In genomic region chr11:16891964-16892363, GRCh38 we compare ENCODE assay signal across 17 cellular contexts.
DNase-seq lines count a peak whose midpoint lies in the region; ATAC-seq and TF ChIP-seq lines count a peak whose summit lies in the region.
"Had no signal": no experiment of that assay in that cellular context is flagged by ENCODE, and none has a peak within 500 bp of the region (broad histone marks: within the 10 kb centered on the region; RNA-seq: fewer than 3 reads in every experiment).

No MANE protein-coding gene starts in this region.

- H3K4me1 ChIP-seq in colonic mucosa (no peaks in the 10 kb centered on the region), mucosa of descending colon (ENCODE audit: low read depth) (peaks cover 4% of the 10 kb centered on the region)

- no peak for TF ChIP-seq CTCF in colonic mucosa (IDR thresholded peaks at IDR 0.05)
- TF ChIP-seq CTCF in mucosa of descending colon (IDR thresholded peaks at IDR 0.05), result no peak

- H3K36me3 ChIP-seq in colonic mucosa, result no peaks in the 10 kb centered on the region
- no peaks in the 10 kb centered on the region for H3K36me3 ChIP-seq in mucosa of descending colon (ENCODE audit: low read depth)
- H3K36me3 ChIP-seq: esophagus muscularis mucosa had no signal

- peak overlapping the region; percentile 12 for H3K27ac ChIP-seq in colonic mucosa
- H3K27ac ChIP-seq: esophagus muscularis mucosa had no signal

- no peaks in the 10 kb centered on the region for H3K27me3 ChIP-seq in colonic mucosa
- H3K27me3 ChIP-seq: esophagus muscularis mucosa had no signal

- in situ Hi-C loops in Caki2 (cut with HindIII; ENCODE audit: low pct_unique_long_range_greater_than_20kb, low sequenced_read_pairs), result no loop called here

- H3K9me3 ChIP-seq in colonic mucosa (no peaks in the 10 kb centered on the region), mucosa of descending colon (peaks cover 3% of the 10 kb centered on the region)

- ATAC-seq in mucosa of descending colon, result peak; percentile 31
- no peak for ATAC-seq in GM21367 (IDR thresholded peaks at IDR 0.05; ENCODE audit: unreplicated experiment)
- ATAC-seq: stimulated activated effector memory CD8-positive, alpha-beta T cell treated with anti-CD3 and anti-CD28 coated beads, Interleukin-12 subunit alpha, Interleukin-12 subunit beta, amount 100 ng/mL, for 72 hours had no signal

- peak; percentile 70 for DNase-seq in Caki2 (ENCODE audit: low read depth)
- DNase-seq in NCI-H226, result peak; percentile 98
- no peak for DNase-seq in colonic mucosa
- no peak for DNase-seq in mucosa of descending colon
- no peak for DNase-seq in amygdala (lab: John Stamatoyannopoulos, UW)
- DNase-seq in cerebellar nuclear complex (lab: John Stamatoyannopoulos, UW), result no peak
- DNase-seq in anterior cingulate cortex (lab: John Stamatoyannopoulos, UW), result no peak
- DNase-seq: activated CD4-positive, alpha-beta T cell treated with anti-CD3 and anti-CD28 coated beads, Interleukin-2, amount 10 ng/mL, durations not matched to agents 24 days and 14 days; GF-D8; immature natural killer cell; naive B cell; NCI-H1105; stimulated activated CD4-positive, alpha-beta T cell treated with anti-CD3 and anti-CD28 coated beads, Interleukin-4, amount 100 ng/mL, for 1 hour; T-helper 2 cell had no signal

- intact Hi-C loops in colonic mucosa (cut with DNase I) (no loop called here), mucosa of descending colon (cut with DNase I, micrococcal nuclease) (no loop called here)

- no peak overlapping the region for H3K9ac ChIP-seq in colonic mucosa (ENCODE audit: low read depth in 2 of 2, low read length in 2 of 2)

- no peak overlapping the region for H3K4me3 ChIP-seq in colonic mucosa
- no peak overlapping the region for H3K4me3 ChIP-seq in mucosa of descending colon
- H3K4me3 ChIP-seq: esophagus muscularis mucosa had no signal

Comparison
In these comparisons a context has a peak if more than half of its experiments do, and no peak if none do; other contexts are left out.
1. DNase-seq: peak in Caki2 (single experiment) and NCI-H226 (single experiment); none in colonic mucosa (single experiment), mucosa of descending colon (0 of 3), amygdala (0 of 56), cerebellar nuclear complex (0 of 2) and anterior cingulate cortex (0 of 58).